ENCODE assay signal across 12 cellular contexts in genomic region chr12:57619434-57620244, GRCh38. TPM values are rescaled to one million over a fixed set of nuclear protein-coding genes. Genes with fewer than 3 reads are reported as not detected.
DNase-seq lines count a peak whose midpoint lies in the region; ATAC-seq and TF ChIP-seq lines count a peak whose summit lies in the region.
"Had no signal": no experiment of that assay in that cellular context is flagged by ENCODE, and none has a peak within 500 bp of the region (broad histone marks: within the 10 kb centered on the region; RNA-seq: fewer than 3 reads in every experiment).

No MANE protein-coding gene starts in this region.

- no peak overlapping the region for H3K27ac Mint-ChIP-seq in stimulated activated naive CD8-positive, alpha-beta T cell treated with anti-CD3 and anti-CD28 coated beads, Interleukin-15, amount 100 ng/mL, for 72 hours
- H3K27ac Mint-ChIP-seq in brain = peak overlapping the region in 1 of 5 experiments; percentile 30

- peaks cover 70% of the 10 kb centered on the region for H3K27me3 ChIP-seq in lower lobe of right lung (ENCODE audit: low read depth)
- H3K27me3 ChIP-seq in upper lobe of right lung = peaks cover 65% of the 10 kb centered on the region
- H3K27me3 ChIP-seq in PC-3 (ENCODE audit: low read length) = peaks cover 15% of the 10 kb centered on the region

- no peaks in the 10 kb centered on the region for H4K20me1 ChIP-seq in PC-3 (ENCODE audit: low read length)

- peaks cover 30% of the 10 kb centered on the region for H3K36me3 Mint-ChIP-seq in brain

- intact Hi-C loops in lower lobe of right lung (cut with DNase I) (no loop called here), upper lobe of right lung (cut with DNase I) (loop anchor here (5.0 kb wide), 1 partner anchor 37 kb away; no protein-coding TSS in a partner anchor), PC-3 (cut with micrococcal nuclease) (no loop called here)

- no peak overlapping the region for H3K4me2 ChIP-seq in PC-3 (ENCODE audit: low read length)

- CTCF ChIA-PET in PC-3 (lab: Charles Lee) = no interaction called here

- no peak overlapping the region for H3K9ac ChIP-seq in PC-3 (ENCODE audit: low read length)
- H3K9ac ChIP-seq: BLaER1 treated with 17β-estradiol and CSF1 and Interleukin-3, amounts not matched to agents 10 nM and 100 nM had no signal

- no peaks in the 10 kb centered on the region for H3K9me3 Mint-ChIP-seq in stimulated activated naive CD8-positive, alpha-beta T cell treated with anti-CD3 and anti-CD28 coated beads, Interleukin-15, amount 100 ng/mL, for 72 hours
- peaks cover 0 to 8% (median 0%) of the 10 kb centered on the region in 5 experiments for H3K9me3 Mint-ChIP-seq in brain

- peak; percentile 47 for ATAC-seq in stimulated activated naive CD8-positive, alpha-beta T cell treated with anti-CD3 and anti-CD28 coated beads, Interleukin-15, amount 100 ng/mL, for 72 hours
- ATAC-seq in stimulated activated naive CD8-positive, alpha-beta T cell treated with anti-CD3 and anti-CD28 coated beads, Interleukin-15, Interleukin-2, amounts not matched to agents 100 U/mL and 50 U/mL, for 24 hours = no peak
- ATAC-seq in lower lobe of right lung (peak; percentile 56 to 77), upper lobe of right lung (peak; percentile 65), PC-3 (no peak), HG03097 (IDR thresholded peaks at IDR 0.05; ENCODE audit: low FRiP score, unreplicated experiment) (no peak)
- ATAC-seq: GM12878 had no signal

- H3K4me3 ChIP-seq in lower lobe of right lung = no peak overlapping the region
- no peak overlapping the region for H3K4me3 ChIP-seq in upper lobe of right lung
- no peak overlapping the region for H3K4me3 ChIP-seq in PC-3 (ENCODE audit: low read length)
- H3K4me3 ChIP-seq: GM12878, thoracic aorta had no signal

- H3K4me3 Mint-ChIP-seq in stimulated activated naive CD8-positive, alpha-beta T cell treated with anti-CD3 and anti-CD28 coated beads, Interleukin-15, amount 100 ng/mL, for 72 hours = peak overlapping the region in 1 of 2 donors; percentile 61
- H3K4me3 Mint-ChIP-seq in brain = peak overlapping the region in 3 of 5 experiments; percentile 57 to 73 (median 69)

- H3K9me2 ChIP-seq in PC-3 (replicated peaks; ENCODE audit: low read length) = no peaks in the 10 kb centered on the region

- POLR2A ChIA-PET in PC-3 (lab: Charles Lee; ENCODE audit: unreplicated experiment) = no interaction called here

- no peaks in the 10 kb centered on the region for H3K79me2 ChIP-seq in PC-3 (ENCODE audit: low read length)

- no peaks in the 10 kb centered on the region for H3F3A ChIP-seq in PC-3 (ENCODE audit: low read length, unreplicated experiment)

- H3K27ac ChIP-seq in lower lobe of right lung = no peak overlapping the region
- H3K27ac ChIP-seq in upper lobe of right lung = no peak overlapping the region
- no peak overlapping the region for H3K27ac ChIP-seq in PC-3 (ENCODE audit: low read length)
- H3K27ac ChIP-seq: BLaER1 treated with 17β-estradiol and CSF1 and Interleukin-3, amounts not matched to agents 10 nM and 100 nM; thoracic aorta had no signal

- no peaks in the 10 kb centered on the region for H3K9me3 ChIP-seq in lower lobe of right lung
- no peaks in the 10 kb centered on the region for H3K9me3 ChIP-seq in upper lobe of right lung
- no peaks in the 10 kb centered on the region for H3K9me3 ChIP-seq in PC-3 (ENCODE audit: low read length)
- H3K9me3 ChIP-seq: thoracic aorta had no signal

- H3K4me1 ChIP-seq in lower lobe of right lung (peaks cover 23% of the 10 kb centered on the region), upper lobe of right lung (peaks cover 19% of the 10 kb centered on the region), PC-3 (ENCODE audit: insufficient read depth, low read length) (no peaks in the 10 kb centered on the region)

- H3K27me3 Mint-ChIP-seq in stimulated activated naive CD8-positive, alpha-beta T cell treated with anti-CD3 and anti-CD28 coated beads, Interleukin-15, amount 100 ng/mL, for 72 hours = peaks cover 99% of the 10 kb centered on the region
- H3K27me3 Mint-ChIP-seq in brain = peaks cover 72% of the 10 kb centered on the region

- peaks cover 37% of the 10 kb centered on the region for H3K4me1 Mint-ChIP-seq in stimulated activated naive CD8-positive, alpha-beta T cell treated with anti-CD3 and anti-CD28 coated beads, Interleukin-15, amount 100 ng/mL, for 72 hours
- peaks cover 25% of the 10 kb centered on the region for H3K4me1 Mint-ChIP-seq in brain

- no TSS peak for BruUV-seq in PC-3 (replicated peaks; lab: Mats Ljungman, UMichigan)

- H3K36me3 ChIP-seq in lower lobe of right lung = no peaks in the 10 kb centered on the region
- H3K36me3 ChIP-seq in upper lobe of right lung = no peaks in the 10 kb centered on the region
- H3K36me3 ChIP-seq in PC-3 (ENCODE audit: low read depth, low read length) = no peaks in the 10 kb centered on the region

- no peak for TF ChIP-seq CTCF in brain (conservative IDR thresholded peaks at IDR 0.05)
- TF ChIP-seq CTCF in lower lobe of right lung (IDR thresholded peaks at IDR 0.05) = no peak
- no peak for TF ChIP-seq CTCF in upper lobe of right lung (IDR thresholded peaks at IDR 0.05)
- TF ChIP-seq CTCF in PC-3 (conservative IDR thresholded peaks at IDR 0.05; ENCODE audit: low read depth, low read length) = no peak

- H2AFZ ChIP-seq in PC-3 (ENCODE audit: low read length) = no peak overlapping the region

- DNase-seq in stimulated activated naive CD8-positive, alpha-beta T cell treated with anti-CD3 and anti-CD28 coated beads, Interleukin-15, amount 100 ng/mL, for 72 hours = peak in 1 of 2 donors; percentile 25
- DNase-seq in stimulated activated naive CD8-positive, alpha-beta T cell treated with anti-CD3 and anti-CD28 coated beads, Interleukin-15, Interleukin-2, amounts not matched to agents 100 U/mL and 50 U/mL, for 24 hours = no peak
- no peak for DNase-seq in lower lobe of right lung
- DNase-seq in upper lobe of right lung = peak; percentile 77
- no peak for DNase-seq in PC-3
- DNase-seq in NCI-H774 (lab: John Stamatoyannopoulos, UW) = no peak
- DNase-seq: NCI-H446 treated with DMSO at 0.1 percent for 48 hours had no signal

RNA-seq across cellular contexts. Expression of gene ARHGEF25, which starts 8.4 kb away (rescaled TPM):
- 47.2 TPM for polyA plus RNA-seq in brain (ENCODE audit: insufficient read depth, low read depth, low replicate concordance)
- 11.5 TPM for total RNA-seq in lower lobe of right lung
- 16.3 TPM for total RNA-seq in upper lobe of right lung
- 10.0 and 18.1 TPM in 2 replicates for total RNA-seq in PC-3 (2014; rRNA removed)

RNA-seq across cellular contexts. Expression of gene B4GALNT1, which starts 13.4 kb away (rescaled TPM):
- 42.2 TPM for polyA plus RNA-seq in brain (ENCODE audit: insufficient read depth, low read depth, low replicate concordance)
- 0.89 TPM for total RNA-seq in lower lobe of right lung
- total RNA-seq in upper lobe of right lung = 0.93 TPM
- total RNA-seq in PC-3 (2014; rRNA removed) = 39.0 and 42.3 TPM in 2 replicates

RNA-seq across cellular contexts. Expression of gene DTX3, which starts 15.0 kb away (rescaled TPM):
- 100 TPM for polyA plus RNA-seq in brain (ENCODE audit: insufficient read depth, low read depth, low replicate concordance)
- total RNA-seq in lower lobe of right lung = 21.4 TPM
- total RNA-seq in upper lobe of right lung = 26.0 TPM
- total RNA-seq in PC-3 (2014; rRNA removed) = 11.9 and 15.9 TPM in 2 replicates

RNA-seq across cellular contexts. Expression of gene PIP4K2C, which starts 28.6 kb away (rescaled TPM):
- 43.7 TPM for polyA plus RNA-seq in brain (ENCODE audit: insufficient read depth, low read depth, low replicate concordance)
- total RNA-seq in lower lobe of right lung (28.6 TPM), upper lobe of right lung (31.0 TPM), PC-3 (2014; rRNA removed) (83.6 and 88.6 TPM in 2 replicates)

Comparison
In these comparisons a context has a peak if more than half of its experiments do, and no peak if none do; other contexts are left out.
1. ATAC-seq: peak in stimulated activated naive CD8-positive, alpha-beta T cell treated with anti-CD3 and anti-CD28 coated beads, Interleukin-15, amount 100 ng/mL, for 72 hours (single experiment), lower lobe of right lung (2 of 2) and upper lobe of right lung (single experiment); none in stimulated activated naive CD8-positive, alpha-beta T cell treated with anti-CD3 and anti-CD28 coated beads, Interleukin-15, Interleukin-2, amounts not matched to agents 100 U/mL and 50 U/mL, for 24 hours (single experiment), PC-3 (single experiment) and HG03097 (single experiment).
2. RNA of gene B4GALNT1, which starts 13.4 kb away (total RNA-seq): 39.0 to 42.3 TPM in PC-3; 0.93 TPM in upper lobe of right lung (single experiment) and 0.89 TPM in lower lobe of right lung (single experiment); every median in the first group is over 10 times any median in the second.